In genomic region chr19:9940778-9941177, GRCh38 we compare ENCODE assay signal across 17 cellular contexts. TPM values are rescaled to one million over a fixed set of nuclear protein-coding genes. Genes with fewer than 3 reads are reported as not detected.
A peak's percentile ranks its signal among the peaks of the same experiment; 100 is the strongest.
DNase-seq lines count a peak whose midpoint lies in the region; ATAC-seq and TF ChIP-seq lines count a peak whose summit lies in the region.
"Had no signal": no experiment of that assay in that cellular context is flagged by ENCODE, and none has a peak within 500 bp of the region (broad histone marks: within the 10 kb centered on the region; RNA-seq: fewer than 3 reads in every experiment).

No MANE protein-coding gene starts in this region.

- no peaks in the 10 kb centered on the region for H3K36me3 ChIP-seq in sigmoid colon

- TF ChIP-seq POLR2A in sigmoid colon (IDR thresholded peaks at IDR 0.05), result no peak

- 54 to 67% methylated on average over 2 of the region's 2 CpGs for WGBS in sigmoid colon, 2 donors

- H3K4me1 ChIP-seq in sigmoid colon, result peaks cover 0 to 31% (median 24%) of the 10 kb centered on the region in 4 donors
- H3K4me1 ChIP-seq: Caco-2 had no signal

- no peak for TF ChIP-seq CTCF in sigmoid colon (IDR thresholded peaks at IDR 0.05)

- ATAC-seq in left lobe of liver (peak; percentile 73), GM19395 (IDR thresholded peaks at IDR 0.05; ENCODE audit: unreplicated experiment) (no peak), GM21576 (IDR thresholded peaks at IDR 0.05; ENCODE audit: unreplicated experiment) (no peak)

- no peak overlapping the region for H3K4me3 ChIP-seq in sigmoid colon

- no peak for TF ChIP-seq EP300 in sigmoid colon (IDR thresholded peaks at IDR 0.05)

- H3K27me3 ChIP-seq in sigmoid colon, result peaks cover 12 to 16% (median 13%) of the 10 kb centered on the region in 3 donors

- peak; percentile 69 for DNase-seq in A172 (ENCODE audit: low spot score)
- DNase-seq in HCEC 1CT, result peak; percentile 67
- DNase-seq in SW480 (ENCODE audit: low spot score), result peak; percentile 60
- DNase-seq in left lobe of liver (ENCODE audit: low spot score), result no peak
- DNase-seq in activated naive CD4-positive, alpha-beta T cell treated with anti-CD3 and anti-CD28 coated beads, Interleukin-2, amount 50 U/mL, for 16 hours, result no peak
- no peak for DNase-seq in sigmoid colon
- DNase-seq: Caco-2, GF-D8, Karpas-422, NCI-H1417, NCI-H2029 treated with DMSO at 0.1 percent for 48 hours, NCI-H524 treated with DMSO at 0.1 percent for 48 hours, T-helper 1 cell had no signal

- intact Hi-C loops in sigmoid colon (cut with DNase I), result no loop called here

- H3K27ac ChIP-seq in sigmoid colon, result no peak overlapping the region
- H3K27ac ChIP-seq: 22Rv1 had no signal

- H3K9me3 ChIP-seq in sigmoid colon, result peaks cover 0 to 6% (median 2%) of the 10 kb centered on the region in 4 donors
- H3K9me3 ChIP-seq: Caco-2 had no signal

RNA-seq across cellular contexts. Expression of gene OLFM2, which starts 4.5 kb away (rescaled TPM):
- total RNA-seq in A172 (2014; rRNA removed; shearing (Covaris generic)), result 0.77 and 2.2 TPM in 2 replicates
- total RNA-seq in left lobe of liver, result 29.0 TPM
- 10 to 100 TPM in 2 of 4 donors, 1 to 10 TPM in 2; 3.3 to 19.4 (median 10.4) TPM for total RNA-seq in sigmoid colon
- 1 to 10 TPM in 1 of 3 donors, under 1 TPM in 1, not detected in 1; 0.60 to 4.3 TPM for polyA plus RNA-seq in sigmoid colon
- total RNA-seq: OCI-LY7 had no signal

Comparison
In these comparisons a context has a peak if more than half of its experiments do, and no peak if none do; other contexts are left out.
1. DNase-seq: peak in A172 (single experiment), HCEC 1CT (single experiment) and SW480 (single experiment); none in left lobe of liver (single experiment), activated naive CD4-positive, alpha-beta T cell treated with anti-CD3 and anti-CD28 coated beads, Interleukin-2, amount 50 U/mL, for 16 hours (single experiment) and sigmoid colon (single experiment).